21 cellular contexts compared by ENCODE assay signal in the genomic region with DNA sequence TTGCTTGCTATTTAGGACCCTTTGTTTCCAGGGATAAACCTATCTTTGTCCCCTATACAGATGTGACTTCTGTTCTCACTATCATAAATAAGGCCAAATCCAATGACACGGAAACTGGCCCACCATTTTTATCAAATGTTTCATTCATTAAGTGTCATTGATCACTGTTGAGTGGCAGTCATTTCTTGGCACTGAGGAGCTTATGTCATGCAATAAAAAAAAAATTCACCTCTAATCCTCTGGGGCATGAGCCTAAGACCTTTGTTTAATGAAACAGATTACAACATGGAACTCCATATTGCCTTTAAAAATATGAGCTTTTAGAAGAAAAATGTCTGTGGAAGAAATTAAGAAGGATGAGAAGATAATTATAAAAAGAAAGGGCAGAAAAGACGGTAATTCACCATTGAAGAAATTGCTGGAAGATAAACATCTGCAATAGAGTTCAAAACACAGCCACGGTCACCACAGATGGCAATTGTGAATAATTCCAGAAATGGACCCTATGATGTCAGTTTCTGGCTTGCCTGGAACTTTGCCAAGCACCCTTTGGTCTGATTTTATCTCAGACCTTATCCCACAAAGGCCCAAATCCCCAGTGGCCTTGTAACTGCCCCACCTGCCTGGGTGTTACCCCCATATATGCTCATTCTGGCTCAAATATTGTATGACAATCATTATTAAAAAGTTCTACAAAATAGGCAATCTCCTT.
DNase-seq lines count a peak whose midpoint lies in the region; ATAC-seq and TF ChIP-seq lines count a peak whose summit lies in the region.
"Had no signal": no experiment of that assay in that cellular context is flagged by ENCODE, and none has a peak within 500 bp of the region (broad histone marks: within the 10 kb centered on the region; RNA-seq: fewer than 3 reads in every experiment).

No MANE protein-coding gene starts in this region.

- in situ Hi-C loops in transverse colon (cut with MboI; ENCODE audit: low pct_ligation_motif_present in 1 of 4, low pct_unique_long_range_greater_than_20kb in 1 of 4, low sequenced_read_pairs in 3 of 4) (no loop called here), mammary epithelial cell (cut with MboI; ENCODE audit: low sequenced_read_pairs in 2 of 2) (loop anchor here in 1 of 2 donors (25.0 kb wide), 1 partner anchor 564 kb away; no protein-coding TSS in a partner anchor)

- H3K36me3 ChIP-seq in adrenal gland (replicated peaks in 1 of 2) (peaks cover 0 to 11% of the 10 kb centered on the region in 2 donors), mesenchymal stem cell (ENCODE audit: control insufficient read depth in 1 of 2, insufficient read depth in 2 of 2, low read depth in 1 of 2, low read length in 2 of 2) (peaks cover 5 to 60% of the 10 kb centered on the region in 2 experiments), transverse colon (no peaks in the 10 kb centered on the region), mammary epithelial cell (ENCODE audit: insufficient read depth, low read length) (peaks cover 23% of the 10 kb centered on the region)

- H3K18ac ChIP-seq in mesenchymal stem cell (ENCODE audit: low read depth in 1 of 2, low read length in 2 of 2) = no peak overlapping the region

- dilution Hi-C loops in mammary epithelial cell (cut with HindIII; ENCODE audit: low sequenced_read_pairs) = no loop called here

- no peak overlapping the region for H2AK5ac ChIP-seq in mesenchymal stem cell (ENCODE audit: low read length, severe bottlenecking)

- no peaks in the 10 kb centered on the region for H3K9me3 ChIP-seq in adrenal gland (replicated peaks in 1 of 3)
- no peaks in the 10 kb centered on the region for H3K9me3 ChIP-seq in mesenchymal stem cell (ENCODE audit: control insufficient read depth, low read length)
- H3K9me3 ChIP-seq in transverse colon = no peaks in the 10 kb centered on the region
- H3K9me3 ChIP-seq in mammary epithelial cell (replicated peaks; ENCODE audit: insufficient read depth, low read length) = no peaks in the 10 kb centered on the region
- H3K9me3 ChIP-seq: BLaER1 treated with 17β-estradiol and CSF1 and Interleukin-3, amounts not matched to agents 10 nM and 100 nM had no signal

- H3K14ac ChIP-seq in mesenchymal stem cell (ENCODE audit: low read length in 2 of 2) = no peak overlapping the region

- no peak overlapping the region for H2BK5ac ChIP-seq in mesenchymal stem cell (ENCODE audit: low read depth, low read length, poor library complexity, severe bottlenecking)

- WGBS in adrenal gland, 4 donors = 65 to 73% (median 69%) methylated on average over 3 of the region's 3 CpGs
- 94% methylated on average over 3 of the region's 3 CpGs for WGBS in mesenchymal stem cell
- WGBS in transverse colon (ENCODE audit: low coverage in 1 of 2), 2 donors = 71 to 79% methylated on average over 2 to 3 of the region's 3 CpGs
- 94% methylated on average over 3 of the region's 3 CpGs for WGBS in mammary epithelial cell (ENCODE audit: low coverage, missing lambda C conversion rate)

- H3K79me2 ChIP-seq in mammary epithelial cell (ENCODE audit: insufficient read depth, low read length) = peaks cover 47% of the 10 kb centered on the region
- H3K79me2 ChIP-seq: parathyroid adenoma had no signal

- peaks cover 6% of the 10 kb centered on the region for H3K79me1 ChIP-seq in mesenchymal stem cell (replicated peaks; ENCODE audit: low read length, poor library complexity, severe bottlenecking)

- H2BK12ac ChIP-seq in mesenchymal stem cell (ENCODE audit: low read length in 2 of 2) = no peak overlapping the region

- BruUV-seq in mammary epithelial cell (replicated peaks; lab: Mats Ljungman, UMichigan) = no TSS peak

- no peak for TF ChIP-seq CTCF in adrenal gland (IDR thresholded peaks at IDR 0.05)
- TF ChIP-seq CTCF in transverse colon (IDR thresholded peaks at IDR 0.05) = no peak
- TF ChIP-seq CTCF in mammary epithelial cell (conservative IDR thresholded peaks at IDR 0.05 in 1 of 2, IDR thresholded peaks at IDR 0.05 in 1 of 2; ENCODE audit: extremely low read depth in 1 of 2, insufficient read depth in 1 of 2, low read depth in 1 of 2, low read length in 2 of 2) = no peak

- H3K4me3 ChIP-seq in adrenal gland = no peak overlapping the region
- H3K4me3 ChIP-seq in mesenchymal stem cell (ENCODE audit: insufficient read depth in 1 of 2, low read depth in 1 of 2, low read length in 2 of 2) = no peak overlapping the region
- no peak overlapping the region for H3K4me3 ChIP-seq in transverse colon
- H3K4me3 ChIP-seq in mammary epithelial cell (replicated peaks in 1 of 3; ENCODE audit: insufficient read depth in 1 of 3, low read depth in 2 of 3, low read length in 3 of 3) = no peak overlapping the region
- H3K4me3 ChIP-seq: BLaER1 treated with 17β-estradiol and CSF1 and Interleukin-3, amounts not matched to agents 10 nM and 100 nM; skin epidermis had no signal

- no peak for TF ChIP-seq EP300 in transverse colon (IDR thresholded peaks at IDR 0.05; ENCODE audit: low read depth)

- peak overlapping the region in 3 of 5 donors; percentile 32 to 61 (median 33) for H3K27ac ChIP-seq in adrenal gland
- H3K27ac ChIP-seq in mesenchymal stem cell (ENCODE audit: low read length, poor library complexity, severe bottlenecking) = peak overlapping the region; percentile 83
- peak overlapping the region; percentile 7 to 64 (median 38) for H3K27ac ChIP-seq in transverse colon
- no peak overlapping the region for H3K27ac ChIP-seq in mammary epithelial cell (ENCODE audit: insufficient read depth, low read depth, low read length)
- H3K27ac ChIP-seq: BLaER1 treated with 17β-estradiol and CSF1 and Interleukin-3, amounts not matched to agents 10 nM and 100 nM; parathyroid adenoma had no signal

- H4K8ac ChIP-seq in mesenchymal stem cell (ENCODE audit: low read length) = no peak overlapping the region

- H3K4me2 ChIP-seq in mesenchymal stem cell (ENCODE audit: low read length, poor library complexity, severe bottlenecking) = no peak overlapping the region
- no peak overlapping the region for H3K4me2 ChIP-seq in mammary epithelial cell (ENCODE audit: insufficient read depth, low read depth, low read length)

- no peak overlapping the region for H2AFZ ChIP-seq in mesenchymal stem cell (ENCODE audit: low read depth, low read length)
- no peak overlapping the region for H2AFZ ChIP-seq in mammary epithelial cell (ENCODE audit: low read depth, low read length)
- H2AFZ ChIP-seq: parathyroid adenoma had no signal

- no peak overlapping the region for H2BK120ac ChIP-seq in mesenchymal stem cell (ENCODE audit: low read depth, low read length)

- DNase-seq in NCI-H748 (lab: John Stamatoyannopoulos, UW; ENCODE audit: unreplicated experiment) = peak; percentile 21
- DNase-seq in NCI-H748 treated with DMSO at 0.1 percent for 48 hours (lab: John Stamatoyannopoulos, UW) = no peak
- peak in 6 of 7 donors; percentile 22 to 58 (median 37) for DNase-seq in adrenal gland
- no peak for DNase-seq in mesenchymal stem cell
- DNase-seq in transverse colon = no peak
- DNase-seq in mammary epithelial cell = no peak
- DNase-seq: 8988T; activated CD8-positive, alpha-beta memory T cell treated with anti-CD3 and anti-CD28 coated beads, Interleukin-2, amount 10 ng/mL, durations not matched to agents 7 days and 5 days; foreskin fibroblast; H9; NCI-H146; NCI-H2227 treated with DMSO at 0.1 percent for 48 hours; SIG-M5; stimulated activated CD4-positive, alpha-beta T cell treated with anti-CD3 and anti-CD28 coated beads, Interleukin-4, amount 100 ng/mL, for 24 hours; stimulated activated CD8-positive, alpha-beta memory T cell treated with anti-CD3 and anti-CD28 coated beads, Interleukin-4, amount 100 ng/mL, for 48 hours had no signal

- no peak overlapping the region for H2BK15ac ChIP-seq in mesenchymal stem cell (ENCODE audit: low read depth, poor library complexity, severe bottlenecking)

- ATAC-seq in GM18858 (IDR thresholded peaks at IDR 0.05; ENCODE audit: unreplicated experiment) (no peak), HG03039 (IDR thresholded peaks at IDR 0.05; ENCODE audit: unreplicated experiment) (no peak)
- ATAC-seq: activated CD4-positive, CD25-positive, alpha-beta regulatory T cell treated with anti-CD3 and anti-CD28 coated beads, Interleukin-2, amount 50 U/mL, for 24 hours; activated CD8-positive, alpha-beta memory T cell treated with anti-CD3 and anti-CD28 coated beads, Interleukin-2, amount 10 ng/mL, durations not matched to agents 7 days and 5 days had no signal

- H3K27me3 ChIP-seq in adrenal gland (no peaks in the 10 kb centered on the region), mesenchymal stem cell (ENCODE audit: control insufficient read depth in 1 of 2, insufficient read depth in 1 of 2, low read length in 2 of 2) (no peaks in the 10 kb centered on the region), transverse colon (no peaks in the 10 kb centered on the region), mammary epithelial cell (ENCODE audit: insufficient read depth, low read length) (no peaks in the 10 kb centered on the region)
- H3K27me3 ChIP-seq: BLaER1 treated with 17β-estradiol and CSF1 and Interleukin-3, amounts not matched to agents 10 nM and 100 nM had no signal

- H3K4me1 ChIP-seq in adrenal gland (replicated peaks in 1 of 2) (peaks cover 18 to 40% of the 10 kb centered on the region in 2 donors), mesenchymal stem cell (ENCODE audit: control insufficient read depth, insufficient read depth, low read depth, low read length) (peaks cover 5% of the 10 kb centered on the region), transverse colon (peaks cover 3 to 42% (median 9%) of the 10 kb centered on the region in 4 donors), mammary epithelial cell (ENCODE audit: insufficient read depth, low read length) (no peaks in the 10 kb centered on the region)

- H4K20me1 ChIP-seq in mammary epithelial cell (ENCODE audit: insufficient read depth, low read length) = no peaks in the 10 kb centered on the region

- no peak overlapping the region for H3K9ac ChIP-seq in mesenchymal stem cell (ENCODE audit: low read length)
- H3K9ac ChIP-seq in mammary epithelial cell (ENCODE audit: insufficient read depth, low read length) = no peak overlapping the region
- H3K9ac ChIP-seq: BLaER1 treated with 17β-estradiol and CSF1 and Interleukin-3, amounts not matched to agents 10 nM and 100 nM; parathyroid adenoma had no signal

- TF ChIP-seq POLR2A in adrenal gland (IDR thresholded peaks at IDR 0.05) (no peak), transverse colon (IDR thresholded peaks at IDR 0.05) (no peak)

- CTCF ChIA-PET in mammary epithelial cell (lab: Charles Lee; ENCODE audit: low non-redundant PET) = no interaction called here

- intact Hi-C loops in adrenal gland (cut with DNase I) (no loop called here), transverse colon (cut with DNase I; ENCODE audit: low total_unique reads) (no loop called here), mammary epithelial cell (cut with micrococcal nuclease) (no loop called here)

- H3K23ac ChIP-seq in mesenchymal stem cell (ENCODE audit: low read length in 2 of 2) = no peak overlapping the region

- H3K4ac ChIP-seq in mesenchymal stem cell (ENCODE audit: low read depth in 1 of 2, low read length in 2 of 2) = no peak overlapping the region

- H4K91ac ChIP-seq in mesenchymal stem cell (ENCODE audit: low read length) = no peak overlapping the region

Comparison
In these comparisons a context has a peak if more than half of its experiments do, and no peak if none do; other contexts are left out.
1. DNase-seq: peak in NCI-H748 (single experiment) and adrenal gland (6 of 7); none in NCI-H748 treated with DMSO at 0.1 percent for 48 hours (single experiment), mesenchymal stem cell (single experiment), transverse colon (single experiment) and mammary epithelial cell (single experiment).